ENCODE assay signal across 8 cellular contexts in genomic region chr17:46225274-46225794, GRCh38. TPM values are rescaled to one million over a fixed set of nuclear protein-coding genes. Genes with fewer than 3 reads are reported as not detected.
DNase-seq lines count a peak whose midpoint lies in the region; TF ChIP-seq lines count a peak whose summit lies in the region.
"Not testable (repeated sequence)": the region's sequence is repeated elsewhere in the genome, so short reads cannot be mapped to it uniquely, and the experiment has no call there.

No MANE protein-coding gene starts in this region.

- peak overlapping the region; percentile 69 for H3K27ac Mint-ChIP-seq in activated naive CD4-positive, alpha-beta T cell treated with anti-CD3 and anti-CD28 coated beads, Interleukin-2, amount 10 ng/mL, durations not matched to agents 7 days and 5 days

- in situ Hi-C loops in SK-MEL-5 (cut with HindIII; ENCODE audit: low pct_unique_long_range_greater_than_20kb, low sequenced_read_pairs): not testable (repeated sequence)

- not testable (repeated sequence) for H3K36me3 Mint-ChIP-seq in activated naive CD4-positive, alpha-beta T cell treated with anti-CD3 and anti-CD28 coated beads, Interleukin-2, amount 10 ng/mL, durations not matched to agents 7 days and 5 days

- peaks cover 11% of the 10 kb centered on the region for H3K4me1 Mint-ChIP-seq in activated naive CD4-positive, alpha-beta T cell treated with anti-CD3 and anti-CD28 coated beads, Interleukin-2, amount 10 ng/mL, durations not matched to agents 7 days and 5 days

- TF ChIP-seq CTCF in HFF-Myc (IDR thresholded peaks at IDR 0.05; ENCODE audit: low read depth, low read length, missing control alignments): not testable (repeated sequence)

- not testable (repeated sequence) for H3K27me3 Mint-ChIP-seq in activated naive CD4-positive, alpha-beta T cell treated with anti-CD3 and anti-CD28 coated beads, Interleukin-2, amount 10 ng/mL, durations not matched to agents 7 days and 5 days

- H3K4me3 Mint-ChIP-seq in activated naive CD4-positive, alpha-beta T cell treated with anti-CD3 and anti-CD28 coated beads, Interleukin-2, amount 10 ng/mL, durations not matched to agents 7 days and 5 days: peak overlapping the region; percentile 87

- H3K9me3 Mint-ChIP-seq in activated naive CD4-positive, alpha-beta T cell treated with anti-CD3 and anti-CD28 coated beads, Interleukin-2, amount 10 ng/mL, durations not matched to agents 7 days and 5 days: not testable (repeated sequence)

- CTCF ChIA-PET in activated naive CD4-positive, alpha-beta T cell treated with anti-CD3 and anti-CD28 coated beads, Interleukin-2, amount 10 ng/mL, durations not matched to agents 7 days and 5 days (lab: Charles Lee): not testable (repeated sequence)

- H3K4me3 ChIP-seq in HFF-Myc (replicated peaks; ENCODE audit: low read depth, low read length): peak overlapping the region; percentile 42

- DNase-seq in GM04503 (ENCODE audit: low read depth) (peak; percentile 53), HFF-Myc (ENCODE audit: extremely low read depth, low read depth) (peak; percentile 42), NAMALWA (ENCODE audit: low spot score) (peak; percentile 92), SK-MEL-5 (ENCODE audit: low read depth, low spot score) (peak; percentile 98), glomerular endothelial cell (ENCODE audit: extremely low read depth, low read depth, low spot score) (peak; percentile 16), nucleus accumbens (lab: John Stamatoyannopoulos, UW) (peak; percentile 51 to 100 (median 94)), superior temporal gyrus (ENCODE audit: extremely low spot score) (peak; percentile 98)
- DNase-seq in activated naive CD4-positive, alpha-beta T cell treated with anti-CD3 and anti-CD28 coated beads, Interleukin-2, amount 10 ng/mL, durations not matched to agents 7 days and 5 days: peak; percentile 100

RNA-seq across cellular contexts. Expression of gene KANSL1, which starts 32.1 kb away (rescaled TPM):
- 34.7 and 35.6 TPM in 2 replicates for total RNA-seq in SK-MEL-5 (2014; rRNA removed; shearing (Covaris generic))
- 27.4 and 38.8 TPM in 2 replicates for polyA plus RNA-seq in SK-MEL-5 (2015; cell fraction: cytosol; rRNA removed)
- polyA plus RNA-seq in SK-MEL-5 (2015; cell fraction: nucleus; rRNA removed): 79.1 and 96.4 TPM in 2 replicates
- 36.2 and 60.2 TPM in 2 replicates for total RNA-seq in glomerular endothelial cell

Comparison
In these comparisons a context has a peak if more than half of its experiments do, and no peak if none do; other contexts are left out.
1. Peak in every context shown above with its lines: DNase-seq and H3K4me3 ChIP-seq.
2. DNase-seq: peak in every context shown above with its lines; median percentile 100 in activated naive CD4-positive, alpha-beta T cell treated with anti-CD3 and anti-CD28 coated beads, Interleukin-2, amount 10 ng/mL, durations not matched to agents 7 days and 5 days; 98 in SK-MEL-5; 98 in superior temporal gyrus; 94 in nucleus accumbens; 92 in NAMALWA; 53 in GM04503; 42 in HFF-Myc; 16 in glomerular endothelial cell.